ENCODE assay signal across 10 cellular contexts in genomic region chr9:122218885-122219855, GRCh38. TPM values are rescaled to one million over a fixed set of nuclear protein-coding genes. Genes with fewer than 3 reads are reported as not detected.
DNase-seq lines count a peak whose midpoint lies in the region; ATAC-seq, FAIRE-seq and TF ChIP-seq lines count a peak whose summit lies in the region.
"Had no signal": no experiment of that assay in that cellular context is flagged by ENCODE, and none has a peak within 500 bp of the region (broad histone marks: within the 10 kb centered on the region; RNA-seq: fewer than 3 reads in every experiment).

No MANE protein-coding gene starts in this region.

- H3K4me1 Mint-ChIP-seq in CD4-positive, CD25-positive, alpha-beta regulatory T cell: peaks cover 0 to 37% (median 5%) of the 10 kb centered on the region in 4 donors
- H3K4me1 Mint-ChIP-seq in endodermal cell: peaks cover 28% of the 10 kb centered on the region
- peaks cover 19 to 42% (median 33%) of the 10 kb centered on the region in 3 donors for H3K4me1 Mint-ChIP-seq in naive B cell

- peak overlapping the region in 1 of 3 donors; percentile 58 for H3K27ac Mint-ChIP-seq in CD4-positive, CD25-positive, alpha-beta regulatory T cell
- H3K27ac Mint-ChIP-seq in endodermal cell (no peak overlapping the region), naive B cell (peak overlapping the region in 1 of 6 donors; percentile 75)

- no peak overlapping the region for H3K4me3 ChIP-seq in CD4-positive, CD25-positive, alpha-beta regulatory T cell (ENCODE audit: low read depth, low read length)
- peak overlapping the region; percentile 75 for H3K4me3 ChIP-seq in endodermal cell (ENCODE audit: low read length)

- no peak for DNase-seq in CD4-positive, CD25-positive, alpha-beta regulatory T cell
- DNase-seq in LHCN-M2 (ENCODE audit: low read depth): peak; percentile 14
- DNase-seq in endodermal cell: peak; percentile 81
- DNase-seq in naive B cell: no peak
- DNase-seq in NCI-H69 (lab: John Stamatoyannopoulos, UW): no peak
- DNase-seq in GM12892 (ENCODE audit: insufficient read length): no peak
- DNase-seq: NCI-H345 had no signal

- peaks cover 5% of the 10 kb centered on the region for H3K36me3 Mint-ChIP-seq in CD4-positive, CD25-positive, alpha-beta regulatory T cell
- H3K36me3 Mint-ChIP-seq in endodermal cell (ENCODE audit: low read depth): no peaks in the 10 kb centered on the region
- no peaks in the 10 kb centered on the region for H3K36me3 Mint-ChIP-seq in naive B cell

- peaks cover 21% of the 10 kb centered on the region for H3K4me1 ChIP-seq in CD4-positive, CD25-positive, alpha-beta regulatory T cell (ENCODE audit: control insufficient read depth, insufficient read depth, low read length, poor library complexity, severe bottlenecking)
- H3K4me1 ChIP-seq in endodermal cell (ENCODE audit: control insufficient read depth, insufficient read depth, low read length): peaks cover 10% of the 10 kb centered on the region

- ATAC-seq in CD4-positive, CD25-positive, alpha-beta regulatory T cell (ENCODE audit: low read depth in 2 of 2): no peak
- ATAC-seq in naive B cell (ENCODE audit: low read depth in 2 of 2): peak; percentile 21 to 24
- ATAC-seq in HG03460 (IDR thresholded peaks at IDR 0.05; ENCODE audit: unreplicated experiment): no peak
- no peak for ATAC-seq in HG02840 (IDR thresholded peaks at IDR 0.05; ENCODE audit: low FRiP score, unreplicated experiment)

- peaks cover 40% of the 10 kb centered on the region for H3K27me3 ChIP-seq in CD4-positive, CD25-positive, alpha-beta regulatory T cell (ENCODE audit: control insufficient read depth, insufficient read depth, low read length)
- peaks cover 100% of the 10 kb centered on the region for H3K27me3 ChIP-seq in endodermal cell (ENCODE audit: control insufficient read depth, insufficient read depth, low read length, poor library complexity, severe bottlenecking)

- H3K9ac ChIP-seq in endodermal cell (ENCODE audit: extremely low read depth, low read length, poor library complexity, severe bottlenecking): no peak overlapping the region

- H3K9me3 ChIP-seq in CD4-positive, CD25-positive, alpha-beta regulatory T cell (ENCODE audit: control insufficient read depth in 2 of 2, low read length in 2 of 2): no peaks in the 10 kb centered on the region
- H3K9me3 ChIP-seq in endodermal cell (ENCODE audit: control insufficient read depth, low read length): no peaks in the 10 kb centered on the region

- no peak overlapping the region for H3K27ac ChIP-seq in CD4-positive, CD25-positive, alpha-beta regulatory T cell (ENCODE audit: insufficient read depth, low read length, poor library complexity, severe bottlenecking)
- no peak overlapping the region for H3K27ac ChIP-seq in endodermal cell (ENCODE audit: low read depth, low read length)

- TF ChIP-seq CTCF in endodermal cell (conservative IDR thresholded peaks at IDR 0.05): no peak

- H3K27me3 Mint-ChIP-seq in CD4-positive, CD25-positive, alpha-beta regulatory T cell: peaks cover 95% of the 10 kb centered on the region
- H3K27me3 Mint-ChIP-seq in endodermal cell (ENCODE audit: insufficient read depth): peaks cover 100% of the 10 kb centered on the region
- peaks cover 92 to 96% (median 96%) of the 10 kb centered on the region in 3 donors for H3K27me3 Mint-ChIP-seq in naive B cell

- H3K9me3 Mint-ChIP-seq in CD4-positive, CD25-positive, alpha-beta regulatory T cell: peaks cover 0 to 5% (median 0%) of the 10 kb centered on the region in 7 donors
- no peaks in the 10 kb centered on the region for H3K9me3 Mint-ChIP-seq in endodermal cell
- H3K9me3 Mint-ChIP-seq in naive B cell: peaks cover 0 to 3% (median 0%) of the 10 kb centered on the region in 7 donors

- no peaks in the 10 kb centered on the region for H3K36me3 ChIP-seq in CD4-positive, CD25-positive, alpha-beta regulatory T cell (ENCODE audit: control insufficient read depth, insufficient read depth, low read length)
- H3K36me3 ChIP-seq in endodermal cell (ENCODE audit: control insufficient read depth, insufficient read depth, low read length): no peaks in the 10 kb centered on the region

- no peak for TF ChIP-seq POLR2A in GM12892 (IDR thresholded peaks at IDR 0.05; ENCODE audit: low read depth, low read length)

- no peak for FAIRE-seq in GM12892 (lab: Jason Lieb, UNC)
- FAIRE-seq: islet of Langerhans had no signal

- peak overlapping the region in 3 of 4 donors; percentile 52 to 65 (median 57) for H3K4me3 Mint-ChIP-seq in CD4-positive, CD25-positive, alpha-beta regulatory T cell
- peak overlapping the region; percentile 51 for H3K4me3 Mint-ChIP-seq in endodermal cell
- peak overlapping the region; percentile 58 to 88 (median 82) for H3K4me3 Mint-ChIP-seq in naive B cell

- 2 to 4% methylated on average over 12 to 62 of the region's 62 CpGs for WGBS in endodermal cell (ENCODE audit: insufficient coverage in 1 of 2, insufficient read length in 1 of 2), 2 experiments

RNA-seq across cellular contexts. Expression of gene LHX6, which starts 9.6 kb away (rescaled TPM):
- not detected for total RNA-seq in CD4-positive, CD25-positive, alpha-beta regulatory T cell
- not detected for polyA plus RNA-seq in CD4-positive, CD25-positive, alpha-beta regulatory T cell
- total RNA-seq in LHCN-M2 (2014; rRNA removed) (0.06 TPM in 1 of 2 replicates, not detected in the other), endodermal cell (under 1 TPM in 1 of 2 donors, not detected in 1; 0.37 TPM)
- polyA plus RNA-seq in LHCN-M2 (2012): 0.15 TPM
- polyA plus RNA-seq in endodermal cell (2013, experiment 1 of 2): 1.1 TPM
- polyA plus RNA-seq in endodermal cell (2013, experiment 2 of 2): 0.70 TPM
- not detected for polyA plus RNA-seq in naive B cell (ENCODE audit: low read depth in 6 of 6)
- polyA plus RNA-seq in GM12892 (2012; ENCODE audit: missing spikeins): not detected

RNA-seq across cellular contexts. Expression of gene RBM18, which starts 45.5 kb away (rescaled TPM):
- 33.4 TPM for total RNA-seq in CD4-positive, CD25-positive, alpha-beta regulatory T cell
- 10 to 100 TPM; 26.1 to 34.8 (median 27.9) TPM for polyA plus RNA-seq in CD4-positive, CD25-positive, alpha-beta regulatory T cell
- total RNA-seq in LHCN-M2 (2014; rRNA removed): 15.3 and 16.1 TPM in 2 replicates
- 16.3 TPM for polyA plus RNA-seq in LHCN-M2 (2012)
- 10 to 100 TPM; 15.7 to 17.3 TPM for total RNA-seq in endodermal cell
- 23.0 TPM for polyA plus RNA-seq in endodermal cell (2013, experiment 1 of 2)
- 19.6 TPM for polyA plus RNA-seq in endodermal cell (2013, experiment 2 of 2)
- 10 to 100 TPM; 16.4 to 30.3 (median 21.6) TPM for polyA plus RNA-seq in naive B cell (ENCODE audit: low read depth in 6 of 6)
- polyA plus RNA-seq in GM12892 (2012; ENCODE audit: missing spikeins): 11.8 TPM

RNA-seq across cellular contexts. Expression of gene MRRF, which starts 45.5 kb away (rescaled TPM):
- total RNA-seq in CD4-positive, CD25-positive, alpha-beta regulatory T cell: 23.0 TPM
- polyA plus RNA-seq in CD4-positive, CD25-positive, alpha-beta regulatory T cell: 10 to 100 TPM; 13.9 to 24.9 (median 17.6) TPM
- total RNA-seq in LHCN-M2 (2014; rRNA removed): 46.6 and 51.6 TPM in 2 replicates
- 25.3 TPM for polyA plus RNA-seq in LHCN-M2 (2012)
- total RNA-seq in endodermal cell: 10 to 100 TPM; 25.8 to 27.6 TPM
- 31.8 TPM for polyA plus RNA-seq in endodermal cell (2013, experiment 1 of 2)
- polyA plus RNA-seq in endodermal cell (2013, experiment 2 of 2): 27.9 TPM
- 10 to 100 TPM; 11.8 to 25.4 (median 19.9) TPM for polyA plus RNA-seq in naive B cell (ENCODE audit: low read depth in 6 of 6)
- 53.1 TPM for polyA plus RNA-seq in GM12892 (2012; ENCODE audit: missing spikeins)

RNA-seq across cellular contexts. Expression of gene MORN5, which starts 59.5 kb away (rescaled TPM):
- total RNA-seq in CD4-positive, CD25-positive, alpha-beta regulatory T cell: not detected
- polyA plus RNA-seq in CD4-positive, CD25-positive, alpha-beta regulatory T cell: not detected
- total RNA-seq in LHCN-M2 (2014; rRNA removed) (not detected in 2 replicates), endodermal cell (under 1 TPM in 1 of 2 donors, not detected in 1; 0.81 TPM)
- polyA plus RNA-seq in LHCN-M2 (2012): not detected
- polyA plus RNA-seq in endodermal cell (2013, experiment 1 of 2): 0.71 TPM
- 0.58 TPM for polyA plus RNA-seq in endodermal cell (2013, experiment 2 of 2)
- not detected for polyA plus RNA-seq in naive B cell (ENCODE audit: low read depth in 6 of 6)
- polyA plus RNA-seq in GM12892 (2012; ENCODE audit: missing spikeins): not detected

RNA-seq across cellular contexts. Expression of gene NDUFA8, which starts 59.6 kb away (rescaled TPM):
- total RNA-seq in CD4-positive, CD25-positive, alpha-beta regulatory T cell: 10.7 TPM
- polyA plus RNA-seq in CD4-positive, CD25-positive, alpha-beta regulatory T cell: 10 to 100 TPM; 86.3 to 97.9 (median 94.2) TPM
- 40.8 and 47.9 TPM in 2 replicates for total RNA-seq in LHCN-M2 (2014; rRNA removed)
- 115 TPM for polyA plus RNA-seq in LHCN-M2 (2012)
- total RNA-seq in endodermal cell: 10 to 100 TPM; 65.8 to 67.8 TPM
- 83.6 TPM for polyA plus RNA-seq in endodermal cell (2013, experiment 1 of 2)
- 79.7 TPM for polyA plus RNA-seq in endodermal cell (2013, experiment 2 of 2)
- polyA plus RNA-seq in naive B cell (ENCODE audit: low read depth in 6 of 6): 10 to 100 TPM; 40.4 to 80.5 (median 68.1) TPM
- 82.3 TPM for polyA plus RNA-seq in GM12892 (2012; ENCODE audit: missing spikeins)

Comparison
In these comparisons a context has a peak if more than half of its experiments do, and no peak if none do; other contexts are left out.
1. ATAC-seq: peak in naive B cell (2 of 2); none in CD4-positive, CD25-positive, alpha-beta regulatory T cell (0 of 2), HG03460 (single experiment) and HG02840 (single experiment).
2. DNase-seq: peak in LHCN-M2 (single experiment) and endodermal cell (single experiment); none in CD4-positive, CD25-positive, alpha-beta regulatory T cell (0 of 3), naive B cell (single experiment), NCI-H69 (single experiment) and GM12892 (single experiment).
3. Peak in every context shown above with its lines, with median percentiles within 50 percentile points of each other: H3K4me3 Mint-ChIP-seq.